ENCODE assay signal across 18 cellular contexts in the genomic region with DNA sequence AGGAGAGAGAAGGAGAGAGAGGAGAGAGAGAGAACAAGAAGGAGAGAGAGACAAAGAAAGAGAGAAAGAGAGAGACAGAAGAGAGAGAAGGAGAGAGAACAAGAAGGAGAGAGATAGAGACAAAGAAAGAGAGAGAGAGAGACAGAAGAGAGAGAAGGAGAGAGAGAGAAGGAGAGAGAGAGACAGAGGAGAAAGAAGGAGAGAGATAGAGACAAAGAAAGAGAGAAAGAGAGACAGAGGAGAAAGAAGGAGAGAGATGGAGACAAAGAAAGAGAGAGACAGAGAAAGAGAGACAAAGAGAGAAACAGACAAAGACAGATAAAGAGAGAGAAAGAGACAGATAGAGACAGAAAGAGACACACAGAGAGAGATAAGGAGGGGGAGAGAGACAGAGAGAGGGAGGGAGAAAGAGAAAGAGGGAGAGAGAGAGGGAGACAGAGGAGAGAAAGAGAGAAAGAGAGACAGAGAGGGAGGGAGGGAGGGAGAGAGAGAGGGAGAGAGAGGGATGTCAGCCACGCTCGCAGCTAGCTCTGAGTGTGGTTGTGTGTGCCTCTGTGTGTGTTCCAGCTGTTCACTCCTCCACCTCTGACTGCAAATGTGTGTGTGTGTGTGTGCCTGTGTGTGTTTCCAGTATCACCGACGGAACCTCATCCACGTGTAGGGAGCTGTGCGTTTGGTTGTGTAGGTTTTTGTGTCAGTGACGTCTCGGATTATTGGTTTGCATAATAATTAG.
DNase-seq lines count a peak whose midpoint lies in the region; ATAC-seq and TF ChIP-seq lines count a peak whose summit lies in the region.
"Had no signal": no experiment of that assay in that cellular context is flagged by ENCODE, and none has a peak within 500 bp of the region (broad histone marks: within the 10 kb centered on the region; RNA-seq: fewer than 3 reads in every experiment).

No MANE protein-coding gene starts in this region.

- CTCF ChIA-PET in CD8-positive, alpha-beta T cell (lab: Charles Lee) = no interaction called here
- CTCF ChIA-PET in HEK293 (lab: Yijun Ruan, JAX) = no interaction called here

- no peaks in the 10 kb centered on the region for H3K36me3 Mint-ChIP-seq in CD8-positive, alpha-beta T cell
- H3K36me3 Mint-ChIP-seq in endodermal cell (ENCODE audit: low read depth) = no peaks in the 10 kb centered on the region
- no peaks in the 10 kb centered on the region for H3K36me3 Mint-ChIP-seq in neural progenitor cell
- H3K36me3 Mint-ChIP-seq: CD14-positive monocyte had no signal

- H2AFZ ChIP-seq in neural progenitor cell (replicated peaks) = peak overlapping the region; percentile 12

- no peak for ATAC-seq in CD8-positive, alpha-beta T cell
- no peak for ATAC-seq in GM19397 (IDR thresholded peaks at IDR 0.05; ENCODE audit: unreplicated experiment)
- ATAC-seq: HepG2, PC-3 had no signal

- H3K79me2 ChIP-seq in neural progenitor cell (ENCODE audit: low read depth) = no peaks in the 10 kb centered on the region

- no peak overlapping the region for H3K27ac Mint-ChIP-seq in CD8-positive, alpha-beta T cell
- H3K27ac Mint-ChIP-seq in endodermal cell (no peak overlapping the region), neural progenitor cell (peak overlapping the region; percentile 62)
- H3K27ac Mint-ChIP-seq: CD14-positive monocyte had no signal

- H3K27me3 ChIP-seq in CD8-positive, alpha-beta T cell (ENCODE audit: insufficient read depth, low read length) = no peaks in the 10 kb centered on the region
- H3K27me3 ChIP-seq in endodermal cell (ENCODE audit: control insufficient read depth, insufficient read depth, low read length, poor library complexity, severe bottlenecking) (peaks cover 15% of the 10 kb centered on the region), neural progenitor cell (no peaks in the 10 kb centered on the region)
- H3K27me3 ChIP-seq: SJSA1 had no signal

- H3K4me2 ChIP-seq in neural progenitor cell = no peak overlapping the region

- no peak overlapping the region for H3K4me3 ChIP-seq in CD8-positive, alpha-beta T cell (ENCODE audit: low read depth, low read length)
- H3K4me3 ChIP-seq in HEK293 (ENCODE audit: low read depth, low read length) (no peak overlapping the region), endodermal cell (ENCODE audit: low read length) (no peak overlapping the region), neural progenitor cell (no peak overlapping the region), foreskin fibroblast (ENCODE audit: low read depth in 1 of 2, low read length in 2 of 2) (no peak overlapping the region)
- H3K4me3 ChIP-seq: SJSA1 had no signal

- intact Hi-C loops in CD8-positive, alpha-beta T cell (cut with DNase I, micrococcal nuclease) = no loop called here

- POLR2A ChIA-PET in CD8-positive, alpha-beta T cell (lab: Charles Lee) = no interaction called here
- POLR2A ChIA-PET in HEK293 (lab: Yijun Ruan, JAX) = no interaction called here

- 59 to 67% methylated on average over 3 to 8 of the region's 8 CpGs for WGBS in endodermal cell (ENCODE audit: insufficient coverage in 1 of 2, insufficient read length in 1 of 2), 2 experiments

- no peaks in the 10 kb centered on the region for H3K4me1 ChIP-seq in CD8-positive, alpha-beta T cell (ENCODE audit: insufficient read depth, low read length)
- H3K4me1 ChIP-seq in HEK293 (ENCODE audit: control insufficient read depth, insufficient read depth, low read length) (no peaks in the 10 kb centered on the region), endodermal cell (ENCODE audit: control insufficient read depth, insufficient read depth, low read length) (no peaks in the 10 kb centered on the region), neural progenitor cell (peaks cover 36% of the 10 kb centered on the region)
- H3K4me1 ChIP-seq: SJSA1 had no signal

- peaks cover 5% of the 10 kb centered on the region for H3K4me1 Mint-ChIP-seq in CD8-positive, alpha-beta T cell (ENCODE audit: low read depth)
- H3K4me1 Mint-ChIP-seq in endodermal cell (peaks cover 35% of the 10 kb centered on the region), neural progenitor cell (peaks cover 41% of the 10 kb centered on the region)
- H3K4me1 Mint-ChIP-seq: CD14-positive monocyte had no signal

- peaks cover 52% of the 10 kb centered on the region for H3F3A ChIP-seq in neural progenitor cell (ENCODE audit: low read depth)

- peaks cover 35% of the 10 kb centered on the region for H3K27me3 Mint-ChIP-seq in CD8-positive, alpha-beta T cell (ENCODE audit: low read depth)
- peaks cover 22% of the 10 kb centered on the region for H3K27me3 Mint-ChIP-seq in endodermal cell (ENCODE audit: insufficient read depth)
- peaks cover 16% of the 10 kb centered on the region for H3K27me3 Mint-ChIP-seq in neural progenitor cell (ENCODE audit: insufficient read depth, low read depth)

- peak; percentile 21 for TF ChIP-seq CTCF in CD8-positive, alpha-beta T cell (IDR thresholded peaks at IDR 0.05)
- TF ChIP-seq CTCF in HEK293 (tag by site-specific recombination; IDR thresholded peaks at IDR 0.05) (no peak), endodermal cell (conservative IDR thresholded peaks at IDR 0.05) (no peak), neural progenitor cell (IDR thresholded peaks at IDR 0.05) (no peak), foreskin fibroblast (IDR thresholded peaks at IDR 0.05; ENCODE audit: low read depth, low read length) (no peak)

- H3K9ac ChIP-seq in endodermal cell (ENCODE audit: extremely low read depth, low read length, poor library complexity, severe bottlenecking) (no peak overlapping the region), neural progenitor cell (no peak overlapping the region)

- DNase-seq in CD8-positive, alpha-beta T cell = no peak
- peak; percentile 61 for DNase-seq in endodermal cell
- peak; percentile 19 for DNase-seq in neural progenitor cell (ENCODE audit: low spot score)
- no peak for DNase-seq in Kasumi-1 (lab: John Stamatoyannopoulos, UW)
- DNase-seq in foreskin fibroblast = no peak
- DNase-seq: ACHN, DMS 273 treated with DMSO at 0.1 percent for 48 hours, GDM1, KG1, NCI-H1417 treated with DMSO at 0.1 percent for 48 hours, NCI-H1930, NCI-H526, PC-3 had no signal

- H3K9me3 Mint-ChIP-seq in CD8-positive, alpha-beta T cell = no peaks in the 10 kb centered on the region
- H3K9me3 Mint-ChIP-seq in endodermal cell (no peaks in the 10 kb centered on the region), neural progenitor cell (no peaks in the 10 kb centered on the region)

- no peaks in the 10 kb centered on the region for H4K20me1 ChIP-seq in neural progenitor cell (ENCODE audit: low read depth)

- no peak overlapping the region for H3K27ac ChIP-seq in CD8-positive, alpha-beta T cell (ENCODE audit: low read depth, low read length)
- no peak overlapping the region for H3K27ac ChIP-seq in HEK293 (ENCODE audit: extremely low read depth, low read depth, low read length)
- no peak overlapping the region for H3K27ac ChIP-seq in endodermal cell (ENCODE audit: low read depth, low read length)
- no peak overlapping the region for H3K27ac ChIP-seq in neural progenitor cell
- H3K27ac ChIP-seq: SJSA1 had no signal

- H3K9me3 ChIP-seq in CD8-positive, alpha-beta T cell (ENCODE audit: low read length) = no peaks in the 10 kb centered on the region
- H3K9me3 ChIP-seq in HEK293 (ENCODE audit: control insufficient read depth, insufficient read depth, low read depth, low read length) (no peaks in the 10 kb centered on the region), endodermal cell (ENCODE audit: control insufficient read depth, low read length) (no peaks in the 10 kb centered on the region), neural progenitor cell (ENCODE audit: low read depth) (no peaks in the 10 kb centered on the region)

- no peaks in the 10 kb centered on the region for H3K36me3 ChIP-seq in CD8-positive, alpha-beta T cell (ENCODE audit: insufficient read depth, low read length)
- no peaks in the 10 kb centered on the region for H3K36me3 ChIP-seq in HEK293 (ENCODE audit: control insufficient read depth in 2 of 2, insufficient read depth in 1 of 2, low read length in 2 of 2)
- H3K36me3 ChIP-seq in endodermal cell (ENCODE audit: control insufficient read depth, insufficient read depth, low read length) = no peaks in the 10 kb centered on the region
- H3K36me3 ChIP-seq in neural progenitor cell = no peaks in the 10 kb centered on the region
- H3K36me3 ChIP-seq: SJSA1 had no signal

- no peak overlapping the region for H3K4me3 Mint-ChIP-seq in CD8-positive, alpha-beta T cell
- H3K4me3 Mint-ChIP-seq in endodermal cell (no peak overlapping the region), neural progenitor cell (no peak overlapping the region)

TF ChIP-seq in HEK293, 187 proteins besides CTCF, POLR2A, EP300 and RAD21:
- TF ChIP-seq ZNF596 (tag by site-specific recombination; IDR thresholded peaks at IDR 0.05) = peak; percentile 93
- TF ChIP-seq ZNF558 (tag by site-specific recombination; IDR thresholded peaks at IDR 0.05) = no peak
- TF ChIP-seq ZNF366 (tag by site-specific recombination; conservative IDR thresholded peaks at IDR 0.05) = peak; percentile 58
- 0 out of 2 replicates have a peak, but pooled peaks have one; percentile 6 for TF ChIP-seq ZNF169 (tag by site-specific recombination; IDR thresholded peaks at IDR 0.05)

Comparison
In these comparisons a context has a peak if more than half of its experiments do, and no peak if none do; other contexts are left out.
1. DNase-seq: peak in endodermal cell (single experiment) and neural progenitor cell (single experiment); none in CD8-positive, alpha-beta T cell (0 of 7), Kasumi-1 (0 of 2) and foreskin fibroblast (0 of 2).